ENCODE assay signal across 4 cellular contexts in the genomic region with DNA sequence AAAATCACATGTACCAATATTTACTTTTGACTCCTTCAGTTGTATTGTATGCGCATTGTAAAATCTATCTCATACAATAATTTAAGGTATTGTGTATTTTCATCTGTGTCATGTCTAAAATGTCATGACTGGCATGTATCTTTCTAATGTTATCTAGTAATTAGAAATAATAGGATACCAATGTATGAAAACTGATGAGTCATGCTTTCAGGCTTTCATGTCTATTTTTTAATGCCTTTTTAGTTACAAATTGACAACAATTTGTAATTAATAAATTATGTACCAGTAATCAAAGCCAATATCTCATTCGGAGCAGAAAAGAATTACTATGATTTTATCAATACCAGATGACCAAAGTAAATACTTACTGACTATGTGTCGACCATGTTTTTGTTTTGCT.
TF ChIP-seq lines count a peak whose summit lies in the region.

No MANE protein-coding gene starts in this region.

TF ChIP-seq in A549, 52 proteins besides CTCF, POLR2A, EP300 and RAD21 (continues in another document):
- TF ChIP-seq, protein P1, sequence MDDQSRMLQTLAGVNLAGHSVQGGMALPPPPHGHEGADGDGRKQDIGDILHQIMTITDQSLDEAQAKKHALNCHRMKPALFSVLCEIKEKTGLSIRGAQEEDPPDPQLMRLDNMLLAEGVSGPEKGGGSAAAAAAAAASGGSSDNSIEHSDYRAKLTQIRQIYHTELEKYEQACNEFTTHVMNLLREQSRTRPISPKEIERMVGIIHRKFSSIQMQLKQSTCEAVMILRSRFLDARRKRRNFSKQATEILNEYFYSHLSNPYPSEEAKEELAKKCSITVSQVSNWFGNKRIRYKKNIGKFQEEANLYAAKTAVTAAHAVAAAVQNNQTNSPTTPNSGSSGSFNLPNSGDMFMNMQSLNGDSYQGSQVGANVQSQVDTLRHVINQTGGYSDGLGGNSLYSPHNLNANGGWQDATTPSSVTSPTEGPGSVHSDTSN (IDR thresholded peaks at IDR 0.05): no peak
- peak; percentile 82 for TF ChIP-seq NFE2L2 (conservative IDR thresholded peaks at IDR 0.05; ENCODE audit: low read length)
- TF ChIP-seq ZFP36 (IDR thresholded peaks at IDR 0.05; ENCODE audit: borderline replicate concordance, partially characterized antibody): no peak
- no peak for TF ChIP-seq ZSCAN20 (CRISPR knock-in tag; IDR thresholded peaks at IDR 0.05)
- TF ChIP-seq PHF8 (IDR thresholded peaks at IDR 0.05; ENCODE audit: borderline replicate concordance, low read depth): no peak
- no peak for TF ChIP-seq EHF (CRISPR knock-in tag; IDR thresholded peaks at IDR 0.05)
- peak; percentile 85 for TF ChIP-seq MAFK (IDR thresholded peaks at IDR 0.05; ENCODE audit: partially characterized antibody)
- TF ChIP-seq HEYL (CRISPR knock-in tag; IDR thresholded peaks at IDR 0.05): no peak
- no peak for TF ChIP-seq RFX5 (IDR thresholded peaks at IDR 0.05)
- TF ChIP-seq, protein P2, sequence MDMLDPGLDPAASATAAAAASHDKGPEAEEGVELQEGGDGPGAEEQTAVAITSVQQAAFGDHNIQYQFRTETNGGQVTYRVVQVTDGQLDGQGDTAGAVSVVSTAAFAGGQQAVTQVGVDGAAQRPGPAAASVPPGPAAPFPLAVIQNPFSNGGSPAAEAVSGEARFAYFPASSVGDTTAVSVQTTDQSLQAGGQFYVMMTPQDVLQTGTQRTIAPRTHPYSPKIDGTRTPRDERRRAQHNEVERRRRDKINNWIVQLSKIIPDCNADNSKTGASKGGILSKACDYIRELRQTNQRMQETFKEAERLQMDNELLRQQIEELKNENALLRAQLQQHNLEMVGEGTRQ (IDR thresholded peaks at IDR 0.05): no peak
- TF ChIP-seq ZNF302 (CRISPR knock-in tag; IDR thresholded peaks at IDR 0.05): no peak
- TF ChIP-seq HDAC2 (IDR thresholded peaks at IDR 0.05): no peak
- TF ChIP-seq KDM1A (IDR thresholded peaks at IDR 0.05; ENCODE audit: low read depth): no peak
- TF ChIP-seq SREBF2 (IDR thresholded peaks at IDR 0.05): no peak
- TF ChIP-seq, protein P3, sequence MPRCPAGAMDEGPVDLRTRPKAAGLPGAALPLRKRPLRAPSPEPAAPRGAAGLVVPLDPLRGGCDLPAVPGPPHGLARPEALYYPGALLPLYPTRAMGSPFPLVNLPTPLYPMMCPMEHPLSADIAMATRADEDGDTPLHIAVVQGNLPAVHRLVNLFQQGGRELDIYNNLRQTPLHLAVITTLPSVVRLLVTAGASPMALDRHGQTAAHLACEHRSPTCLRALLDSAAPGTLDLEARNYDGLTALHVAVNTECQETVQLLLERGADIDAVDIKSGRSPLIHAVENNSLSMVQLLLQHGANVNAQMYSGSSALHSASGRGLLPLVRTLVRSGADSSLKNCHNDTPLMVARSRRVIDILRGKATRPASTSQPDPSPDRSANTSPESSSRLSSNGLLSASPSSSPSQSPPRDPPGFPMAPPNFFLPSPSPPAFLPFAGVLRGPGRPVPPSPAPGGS (IDR thresholded peaks at IDR 0.05): no peak
- no peak for TF ChIP-seq FOSL2 (IDR thresholded peaks at IDR 0.05)
- peak; percentile 24; the same call in 1 of the 2 replicates for TF ChIP-seq FOSL2 (CRISPR knock-in tag; IDR thresholded peaks at IDR 0.05)
- TF ChIP-seq MYC (IDR thresholded peaks at IDR 0.05; ENCODE audit: borderline replicate concordance, low read length): no peak

TF ChIP-seq in HCT116, 20 proteins besides CTCF, POLR2A, EP300 and RAD21 (continues in another document):
- TF ChIP-seq SIN3A (IDR thresholded peaks at IDR 0.05; ENCODE audit: low read depth): no peak
- TF ChIP-seq, protein P4, sequence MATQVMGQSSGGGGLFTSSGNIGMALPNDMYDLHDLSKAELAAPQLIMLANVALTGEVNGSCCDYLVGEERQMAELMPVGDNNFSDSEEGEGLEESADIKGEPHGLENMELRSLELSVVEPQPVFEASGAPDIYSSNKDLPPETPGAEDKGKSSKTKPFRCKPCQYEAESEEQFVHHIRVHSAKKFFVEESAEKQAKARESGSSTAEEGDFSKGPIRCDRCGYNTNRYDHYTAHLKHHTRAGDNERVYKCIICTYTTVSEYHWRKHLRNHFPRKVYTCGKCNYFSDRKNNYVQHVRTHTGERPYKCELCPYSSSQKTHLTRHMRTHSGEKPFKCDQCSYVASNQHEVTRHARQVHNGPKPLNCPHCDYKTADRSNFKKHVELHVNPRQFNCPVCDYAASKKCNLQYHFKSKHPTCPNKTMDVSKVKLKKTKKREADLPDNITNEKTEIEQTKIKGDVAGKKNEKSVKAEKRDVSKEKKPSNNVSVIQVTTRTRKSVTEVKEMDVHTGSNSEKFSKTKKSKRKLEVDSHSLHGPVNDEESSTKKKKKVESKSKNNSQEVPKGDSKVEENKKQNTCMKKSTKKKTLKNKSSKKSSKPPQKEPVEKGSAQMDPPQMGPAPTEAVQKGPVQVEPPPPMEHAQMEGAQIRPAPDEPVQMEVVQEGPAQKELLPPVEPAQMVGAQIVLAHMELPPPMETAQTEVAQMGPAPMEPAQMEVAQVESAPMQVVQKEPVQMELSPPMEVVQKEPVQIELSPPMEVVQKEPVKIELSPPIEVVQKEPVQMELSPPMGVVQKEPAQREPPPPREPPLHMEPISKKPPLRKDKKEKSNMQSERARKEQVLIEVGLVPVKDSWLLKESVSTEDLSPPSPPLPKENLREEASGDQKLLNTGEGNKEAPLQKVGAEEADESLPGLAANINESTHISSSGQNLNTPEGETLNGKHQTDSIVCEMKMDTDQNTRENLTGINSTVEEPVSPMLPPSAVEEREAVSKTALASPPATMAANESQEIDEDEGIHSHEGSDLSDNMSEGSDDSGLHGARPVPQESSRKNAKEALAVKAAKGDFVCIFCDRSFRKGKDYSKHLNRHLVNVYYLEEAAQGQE (IDR thresholded peaks at IDR 0.05; ENCODE audit: low read depth): no peak
- no peak for TF ChIP-seq POLR2AphosphoS5 (IDR thresholded peaks at IDR 0.05; ENCODE audit: low read depth, low read length)
- no peak for TF ChIP-seq CEBPB (IDR thresholded peaks at IDR 0.05; ENCODE audit: low read depth)
- no peak for TF ChIP-seq YY1 (IDR thresholded peaks at IDR 0.05; ENCODE audit: extremely low read depth, insufficient replicate concordance, low read depth, low read length)
- no peak for TF ChIP-seq TCF7L2 (IDR thresholded peaks at IDR 0.05; ENCODE audit: borderline replicate concordance, extremely low read depth, insufficient read depth, insufficient read length)
- TF ChIP-seq ELF1 (IDR thresholded peaks at IDR 0.05; ENCODE audit: borderline replicate concordance, low read depth): no peak
- no peak for TF ChIP-seq CBX3 (IDR thresholded peaks at IDR 0.05; ENCODE audit: low read depth)
- TF ChIP-seq SP1 (IDR thresholded peaks at IDR 0.05; ENCODE audit: low read depth): no peak
- TF ChIP-seq FOSL1 (IDR thresholded peaks at IDR 0.05; ENCODE audit: low read depth): no peak
- no peak for TF ChIP-seq ZFX (IDR thresholded peaks at IDR 0.05)
- no peak for TF ChIP-seq EGR1 (IDR thresholded peaks at IDR 0.05; ENCODE audit: low read depth)
- TF ChIP-seq EZH2 (IDR thresholded peaks at IDR 0.05): no peak
- TF ChIP-seq SRF (IDR thresholded peaks at IDR 0.05; ENCODE audit: low read depth): no peak
- no peak for TF ChIP-seq ZNF274 (IDR thresholded peaks at IDR 0.05; ENCODE audit: low read depth, low read length)
- no peak for TF ChIP-seq EZH2phosphoT487 (IDR thresholded peaks at IDR 0.05; ENCODE audit: borderline replicate concordance)
- TF ChIP-seq, protein P5, sequence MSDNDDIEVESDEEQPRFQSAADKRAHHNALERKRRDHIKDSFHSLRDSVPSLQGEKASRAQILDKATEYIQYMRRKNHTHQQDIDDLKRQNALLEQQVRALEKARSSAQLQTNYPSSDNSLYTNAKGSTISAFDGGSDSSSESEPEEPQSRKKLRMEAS (IDR thresholded peaks at IDR 0.05): no peak

TF ChIP-seq in K562, 482 proteins besides CTCF, POLR2A, EP300 and RAD21 (continues in another document):
- TF ChIP-seq ZNF699 (CRISPR knock-in tag; IDR thresholded peaks at IDR 0.05; ENCODE audit: insufficient replicate concordance) (no peak), GTF2F1 (IDR thresholded peaks at IDR 0.05; ENCODE audit: low read depth, low read length) (no peak), SETDB1 (IDR thresholded peaks at IDR 0.05; ENCODE audit: low read length) (no peak), ZFX (CRISPR knock-in tag; IDR thresholded peaks at IDR 0.05) (no peak), ZNF316 (IDR thresholded peaks at IDR 0.05) (peak; percentile 74), CCAR2 (IDR thresholded peaks at IDR 0.05; ENCODE audit: low read depth, low read length) (no peak), C11orf30 (IDR thresholded peaks at IDR 0.05; ENCODE audit: low read depth) (no peak), E2F3 (CRISPR knock-in tag; IDR thresholded peaks at IDR 0.05) (no peak), MAFK (IDR thresholded peaks at IDR 0.05; ENCODE audit: low read length) (peak; percentile 44; the same call in 1 of the 2 replicates), NR2C2 (CRISPR knock-in tag; IDR thresholded peaks at IDR 0.05) (no peak), NR2C2 (tag; IDR thresholded peaks at IDR 0.05) (no peak), ZNF707 (CRISPR knock-in tag; conservative IDR thresholded peaks at IDR 0.05) (no peak), MAFF (IDR thresholded peaks at IDR 0.05; ENCODE audit: low read length) (peak; percentile 55), MCM3 (IDR thresholded peaks at IDR 0.05) (no peak)
- TF ChIP-seq, protein P6, sequence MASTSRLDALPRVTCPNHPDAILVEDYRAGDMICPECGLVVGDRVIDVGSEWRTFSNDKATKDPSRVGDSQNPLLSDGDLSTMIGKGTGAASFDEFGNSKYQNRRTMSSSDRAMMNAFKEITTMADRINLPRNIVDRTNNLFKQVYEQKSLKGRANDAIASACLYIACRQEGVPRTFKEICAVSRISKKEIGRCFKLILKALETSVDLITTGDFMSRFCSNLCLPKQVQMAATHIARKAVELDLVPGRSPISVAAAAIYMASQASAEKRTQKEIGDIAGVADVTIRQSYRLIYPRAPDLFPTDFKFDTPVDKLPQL (IDR thresholded peaks at IDR 0.05; ENCODE audit: extremely low read depth, insufficient read length): no peak
- TF ChIP-seq, protein P2 (CRISPR knock-in tag; IDR thresholded peaks at IDR 0.05): no peak

TF ChIP-seq in H1, 55 proteins besides CTCF, POLR2A, EP300 and RAD21:
- peak; percentile 44; the same call in 1 of the 2 replicates for TF ChIP-seq MAFK (IDR thresholded peaks at IDR 0.05; ENCODE audit: low read depth, low read length)
- peak; percentile 76 for TF ChIP-seq BACH1 (IDR thresholded peaks at IDR 0.05; ENCODE audit: low read length)
- TF ChIP-seq SP1 (IDR thresholded peaks at IDR 0.05; ENCODE audit: low read depth, low read length): no peak
- no peak for TF ChIP-seq TBP (IDR thresholded peaks at IDR 0.05; ENCODE audit: low read depth, low read length)
